10 cellular contexts compared by ENCODE assay signal in genomic region chr6:145962581-145962980, GRCh38. TPM values are rescaled to one million over a fixed set of nuclear protein-coding genes. Genes with fewer than 3 reads are reported as not detected.
DNase-seq lines count a peak whose midpoint lies in the region; ATAC-seq and TF ChIP-seq lines count a peak whose summit lies in the region.
"Had no signal": no experiment of that assay in that cellular context is flagged by ENCODE, and none has a peak within 500 bp of the region (broad histone marks: within the 10 kb centered on the region; RNA-seq: fewer than 3 reads in every experiment).

No MANE protein-coding gene starts in this region.

- H3K36me3 ChIP-seq in Karpas-422 (ENCODE audit: insufficient read depth, low read length), result peaks cover 15% of the 10 kb centered on the region
- H3K36me3 ChIP-seq: transverse colon had no signal

- peak overlapping the region; percentile 84 for H3K4me3 ChIP-seq in Karpas-422 (ENCODE audit: low read length)

- no peak overlapping the region for H2AFZ ChIP-seq in Karpas-422 (ENCODE audit: low read length)

- peak overlapping the region; percentile 98 for H3K27ac Mint-ChIP-seq in CD4-positive, alpha-beta T cell
- H3K27ac Mint-ChIP-seq in chondrocyte (ENCODE audit: unreplicated experiment) (no peak overlapping the region), nephron progenitor cell (peak overlapping the region; percentile 100)

- H4K20me1 ChIP-seq in Karpas-422 (ENCODE audit: insufficient read depth, low read depth, low read length), result no peaks in the 10 kb centered on the region

- H3K4me1 ChIP-seq in Karpas-422 (ENCODE audit: low read length), result peaks cover 28% of the 10 kb centered on the region

- DNase-seq in CD4-positive, alpha-beta T cell, result no peak
- DNase-seq in Karpas-422, result no peak
- no peak for DNase-seq in chondrocyte (ENCODE audit: low spot score)
- no peak for DNase-seq in nephron progenitor cell
- no peak for DNase-seq in NCI-H2081 (lab: John Stamatoyannopoulos, UW)
- no peak for DNase-seq in NCI-H2029 (lab: John Stamatoyannopoulos, UW)
- DNase-seq in cerebellum (ENCODE audit: low spot score), result no peak
- DNase-seq: NCI-H2081 treated with DMSO at 0.1 percent for 48 hours, transverse colon had no signal

- H3K9ac ChIP-seq in Karpas-422 (ENCODE audit: low read length), result peak overlapping the region; percentile 83

- H3K4me2 ChIP-seq in Karpas-422 (ENCODE audit: low read depth, low read length, poor library complexity, severe bottlenecking), result peak overlapping the region; percentile 93

- intact Hi-C loops in CD4-positive, alpha-beta T cell (cut with DNase I, micrococcal nuclease), result loop anchor here (2.0 to 10.0 kb wide), 4 partner anchors 148 to 1242 kb away; partner anchors contain the start of genes EPM2A (in 2 of the 2), FBXO30 (in 1 of the 2) and STXBP5 (in 1 of the 2)

- CTCF ChIA-PET in CD4-positive, alpha-beta T cell (lab: Charles Lee), result no interaction called here

- POLR2A ChIA-PET in CD4-positive, alpha-beta T cell (lab: Charles Lee), result interaction anchor here (4.2 to 4.8 kb wide), 2 partner anchors 147 to 227 kb away, joined by 37 to 41 read pairs; partner anchors contain the start of genes EPM2A and FBXO30

- no peaks in the 10 kb centered on the region for H3K9me3 ChIP-seq in CD4-positive, alpha-beta T cell (ENCODE audit: control insufficient read depth, low read length)
- no peaks in the 10 kb centered on the region for H3K9me3 ChIP-seq in Karpas-422 (ENCODE audit: low read length)
- H3K9me3 ChIP-seq: transverse colon had no signal

- H3K27me3 Mint-ChIP-seq in CD4-positive, alpha-beta T cell, result no peaks in the 10 kb centered on the region
- no peaks in the 10 kb centered on the region for H3K27me3 Mint-ChIP-seq in chondrocyte (ENCODE audit: low read depth)
- H3K27me3 Mint-ChIP-seq in nephron progenitor cell (ENCODE audit: low read depth, poor library complexity), result peaks cover 6% of the 10 kb centered on the region

- no peak overlapping the region for H3K27ac ChIP-seq in CD4-positive, alpha-beta T cell (ENCODE audit: low read depth, low read length)
- H3K27ac ChIP-seq in Karpas-422 (ENCODE audit: low read length), result 0 out of 2 replicates have a peak overlapping the region, but pooled peaks have one; percentile 8

- no peaks in the 10 kb centered on the region for H3K27me3 ChIP-seq in CD4-positive, alpha-beta T cell (ENCODE audit: control insufficient read depth, insufficient read depth, low read length)
- H3K27me3 ChIP-seq in Karpas-422 (ENCODE audit: low read length), result no peaks in the 10 kb centered on the region
- H3K27me3 ChIP-seq: transverse colon had no signal

- no peak for TF ChIP-seq CTCF in CD4-positive, alpha-beta T cell (IDR thresholded peaks at IDR 0.05)
- TF ChIP-seq CTCF in chondrocyte (IDR thresholded peaks at IDR 0.05), result no peak
- no peak for TF ChIP-seq CTCF in nephron progenitor cell (IDR thresholded peaks at IDR 0.05)

- no peaks in the 10 kb centered on the region for H3K9me3 Mint-ChIP-seq in CD4-positive, alpha-beta T cell
- H3K9me3 Mint-ChIP-seq in chondrocyte (ENCODE audit: low read depth) (no peaks in the 10 kb centered on the region), nephron progenitor cell (peaks cover 9% of the 10 kb centered on the region)

- peak overlapping the region; percentile 96 for H3K4me3 Mint-ChIP-seq in CD4-positive, alpha-beta T cell
- H3K4me3 Mint-ChIP-seq in chondrocyte (ENCODE audit: unreplicated experiment) (peak overlapping the region; percentile 96), nephron progenitor cell (peak overlapping the region; percentile 95)

- peaks cover 64% of the 10 kb centered on the region for H3K4me1 Mint-ChIP-seq in CD4-positive, alpha-beta T cell (ENCODE audit: low read depth)
- peaks cover 34% of the 10 kb centered on the region for H3K4me1 Mint-ChIP-seq in chondrocyte (ENCODE audit: low read depth)
- H3K4me1 Mint-ChIP-seq in nephron progenitor cell, result peaks cover 23% of the 10 kb centered on the region

- H3K9me2 ChIP-seq in Karpas-422 (replicated peaks; ENCODE audit: insufficient read depth, low read length), result no peaks in the 10 kb centered on the region

- no peak for ATAC-seq in CD4-positive, alpha-beta T cell (ENCODE audit: poor library complexity)
- no peak for ATAC-seq in HG03135 (IDR thresholded peaks at IDR 0.05; ENCODE audit: unreplicated experiment)

- peaks cover 17% of the 10 kb centered on the region for H3K36me3 Mint-ChIP-seq in CD4-positive, alpha-beta T cell (ENCODE audit: low read depth)
- H3K36me3 Mint-ChIP-seq in chondrocyte (ENCODE audit: low read depth) (no peaks in the 10 kb centered on the region), nephron progenitor cell (ENCODE audit: low read depth) (peaks cover 16% of the 10 kb centered on the region)

- H3K79me2 ChIP-seq in Karpas-422 (ENCODE audit: low read length), result peaks cover 65% of the 10 kb centered on the region

RNA-seq across cellular contexts. Expression of gene SHPRH, which starts 1.6 kb away (rescaled TPM):
- total RNA-seq in CD4-positive, alpha-beta T cell, result 10 to 100 TPM; 15.9 to 17.9 TPM
- total RNA-seq in Karpas-422 (2014; rRNA removed; shearing (Covaris generic); ENCODE audit: low replicate concordance), result 32.3 and 45.0 TPM in 2 replicates
- total RNA-seq in chondrocyte (10.9 to 16.6 TPM (median 11.5 TPM) in 3 replicates), cerebellum (89.9 TPM)
